Comparison of ENCODE assay signal across 28 cellular contexts in the genomic region with DNA sequence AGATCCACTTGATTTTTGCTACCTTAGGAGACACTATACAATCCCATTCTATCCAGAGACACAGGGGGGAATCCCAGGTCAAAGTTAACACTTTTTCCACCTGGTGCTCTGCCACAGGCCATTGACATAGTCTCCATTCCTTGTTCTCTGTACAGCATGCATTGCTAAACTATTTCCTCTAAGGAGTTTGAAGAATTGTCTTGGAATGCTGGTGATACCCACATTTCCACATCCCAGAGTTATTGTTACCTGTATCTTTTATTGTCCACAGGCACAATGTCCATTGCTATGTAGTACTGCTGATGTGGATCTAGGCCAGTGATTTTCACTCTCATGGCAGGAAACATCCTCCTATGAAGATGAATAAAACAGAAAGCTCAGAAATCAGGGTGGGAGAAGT.
DNase-seq lines count a peak whose midpoint lies in the region; TF ChIP-seq lines count a peak whose summit lies in the region.
"Had no signal": no experiment of that assay in that cellular context is flagged by ENCODE, and none has a peak within 500 bp of the region (broad histone marks: within the 10 kb centered on the region; RNA-seq: fewer than 3 reads in every experiment).

No MANE protein-coding gene starts in this region.

- no peak overlapping the region for H4K8ac ChIP-seq in trophoblast cell (ENCODE audit: low read depth, low read length)

- no peak overlapping the region for H3K18ac ChIP-seq in trophoblast cell (ENCODE audit: low read length)

- H3K79me2 ChIP-seq in Karpas-422 (ENCODE audit: low read length) (no peaks in the 10 kb centered on the region), trophoblast cell (ENCODE audit: control insufficient read depth, insufficient read depth, low read length, poor library complexity) (no peaks in the 10 kb centered on the region)

- H3K9ac ChIP-seq in Karpas-422 (ENCODE audit: low read length) (no peak overlapping the region), trophoblast cell (ENCODE audit: low read length) (no peak overlapping the region)
- H3K9ac ChIP-seq: BLaER1; BLaER1 treated with 17β-estradiol and CSF1 and Interleukin-3, amounts not matched to agents 10 nM and 100 nM had no signal

- H3K27ac ChIP-seq in Karpas-422 (ENCODE audit: low read length) (peak overlapping the region; percentile 93), trophoblast cell (ENCODE audit: low read depth, low read length) (no peak overlapping the region), right atrium auricular region (no peak overlapping the region)
- H3K27ac ChIP-seq: 22Rv1; A549; BLaER1; BLaER1 treated with 17β-estradiol and CSF1 and Interleukin-3, amounts not matched to agents 10 nM and 100 nM; C4-2B had no signal

- H3K79me1 ChIP-seq in trophoblast cell (ENCODE audit: low read length): no peaks in the 10 kb centered on the region

- H3K36me3 ChIP-seq in Karpas-422 (ENCODE audit: insufficient read depth, low read length) (no peaks in the 10 kb centered on the region), trophoblast cell (ENCODE audit: control insufficient read depth in 1 of 2, insufficient read depth in 2 of 2, low read length in 2 of 2) (no peaks in the 10 kb centered on the region), right atrium auricular region (no peaks in the 10 kb centered on the region)
- H3K36me3 ChIP-seq: BE2C; BLaER1; BLaER1 treated with 17β-estradiol and CSF1 and Interleukin-3, amounts not matched to agents 10 nM and 100 nM had no signal

- H2BK120ac ChIP-seq in trophoblast cell (ENCODE audit: insufficient read depth, low read length, poor library complexity): no peak overlapping the region

- no peaks in the 10 kb centered on the region for H3K9me2 ChIP-seq in Karpas-422 (replicated peaks; ENCODE audit: insufficient read depth, low read length)

- no peak overlapping the region for H2BK12ac ChIP-seq in trophoblast cell (ENCODE audit: low read length)

- H2AK5ac ChIP-seq in trophoblast cell (ENCODE audit: low read length): no peak overlapping the region

- no peak overlapping the region for H2AFZ ChIP-seq in Karpas-422 (ENCODE audit: low read length)
- H2AFZ ChIP-seq in trophoblast cell (ENCODE audit: insufficient read depth, low read length, poor library complexity): no peak overlapping the region

- H3K4me2 ChIP-seq in Karpas-422 (ENCODE audit: low read depth, low read length, poor library complexity, severe bottlenecking) (peak overlapping the region; percentile 70), trophoblast cell (ENCODE audit: low read length) (no peak overlapping the region)
- H3K4me2 ChIP-seq: A549; BLaER1; BLaER1 treated with 17β-estradiol and CSF1 and Interleukin-3, amounts not matched to agents 10 nM and 100 nM had no signal

- H4K20me1 ChIP-seq in Karpas-422 (ENCODE audit: insufficient read depth, low read depth, low read length): no peaks in the 10 kb centered on the region
- H4K20me1 ChIP-seq: BLaER1; BLaER1 treated with 17β-estradiol and CSF1 and Interleukin-3, amounts not matched to agents 10 nM and 100 nM had no signal

- H3K14ac ChIP-seq in trophoblast cell (ENCODE audit: low read length): no peak overlapping the region

- peaks cover 55% of the 10 kb centered on the region for H3K4me1 ChIP-seq in Karpas-422 (ENCODE audit: low read length)
- H3K4me1 ChIP-seq in trophoblast cell (ENCODE audit: control insufficient read depth in 1 of 2, insufficient read depth in 2 of 2, low read length in 2 of 2): peaks cover 3% of the 10 kb centered on the region in 2 experiments
- no peaks in the 10 kb centered on the region for H3K4me1 ChIP-seq in right atrium auricular region
- H3K4me1 ChIP-seq: A549; BE2C; BLaER1; BLaER1 treated with 17β-estradiol and CSF1 and Interleukin-3, amounts not matched to agents 10 nM and 100 nM; Caco-2 had no signal

- no peak overlapping the region for H3K23ac ChIP-seq in trophoblast cell (ENCODE audit: low read length)

- H3K27me3 ChIP-seq in Karpas-422 (ENCODE audit: low read length) (no peaks in the 10 kb centered on the region), trophoblast cell (ENCODE audit: insufficient read depth, low read length) (no peaks in the 10 kb centered on the region), right atrium auricular region (no peaks in the 10 kb centered on the region)
- H3K27me3 ChIP-seq: BE2C; BLaER1; BLaER1 treated with 17β-estradiol and CSF1 and Interleukin-3, amounts not matched to agents 10 nM and 100 nM had no signal

- no peak overlapping the region for H2BK5ac ChIP-seq in trophoblast cell (ENCODE audit: low read depth, low read length, poor library complexity)

- 0 out of 2 replicates have a peak overlapping the region, but pooled peaks have one; percentile 49 for H3K4me3 ChIP-seq in Karpas-422 (ENCODE audit: low read length)
- H3K4me3 ChIP-seq in trophoblast cell (ENCODE audit: low read depth, low read length): no peak overlapping the region
- no peak overlapping the region for H3K4me3 ChIP-seq in right atrium auricular region
- H3K4me3 ChIP-seq: A549; BLaER1; BLaER1 treated with 17β-estradiol and CSF1 and Interleukin-3, amounts not matched to agents 10 nM and 100 nM had no signal

- TF ChIP-seq CTCF in right atrium auricular region (IDR thresholded peaks at IDR 0.05): no peak

- H3K9me3 ChIP-seq in Karpas-422 (ENCODE audit: low read length): no peaks in the 10 kb centered on the region
- H3K9me3 ChIP-seq in trophoblast cell (ENCODE audit: insufficient read depth, low read depth, low read length): no peaks in the 10 kb centered on the region
- no peaks in the 10 kb centered on the region for H3K9me3 ChIP-seq in right atrium auricular region
- H3K9me3 ChIP-seq: A549; BE2C; BLaER1; BLaER1 treated with 17β-estradiol and CSF1 and Interleukin-3, amounts not matched to agents 10 nM and 100 nM; Caco-2 had no signal

- H3K4ac ChIP-seq in trophoblast cell (ENCODE audit: low read depth, low read length): no peak overlapping the region

- H4K91ac ChIP-seq in trophoblast cell (ENCODE audit: low read depth, low read length): no peak overlapping the region

- no peak overlapping the region for H4K12ac ChIP-seq in trophoblast cell (ENCODE audit: low read depth, low read length)

- no peak for DNase-seq in Karpas-422
- peak; percentile 54 to 78 for DNase-seq in trophoblast cell
- no peak for DNase-seq in right atrium auricular region (ENCODE audit: low spot score)
- DNase-seq in AML-193 (lab: John Stamatoyannopoulos, UW): no peak
- DNase-seq: 8988T; ACHN; BE2C; C1 segment of cervical spinal cord; Caco-2; Calu3; CD4-positive, alpha-beta memory T cell; CD4-positive, alpha-beta T cell; CD4-positive, CD25-positive, alpha-beta regulatory T cell; CD8-positive, alpha-beta memory T cell; CD8-positive, alpha-beta T cell; COR-L47; DMS 273 treated with DMSO at 0.1 percent for 48 hours; DMS153; DMS53; DMS79; DMS79 treated with DMSO at 0.1 percent for 48 hours; DND-41; EL had no signal

Comparison
In these comparisons a context has a peak if more than half of its experiments do, and no peak if none do; other contexts are left out.
1. DNase-seq: peak in trophoblast cell (2 of 2); none in Karpas-422 (single experiment), right atrium auricular region (single experiment) and AML-193 (0 of 2).